Comparison of ENCODE assay signal across 3 cellular contexts in genomic region chr1:182905321-182905720, GRCh38.
TF ChIP-seq lines count a peak whose summit lies in the region.

No MANE protein-coding gene starts in this region.

TF ChIP-seq in HepG2, 621 proteins besides CTCF, POLR2A, EP300 and RAD21:
- TF ChIP-seq SALL1 (CRISPR knock-in tag; IDR thresholded peaks at IDR 0.05) = no peak
- peak; percentile 73 for TF ChIP-seq ATF7 (IDR thresholded peaks at IDR 0.05)
- TF ChIP-seq ATF7 (CRISPR knock-in tag; IDR thresholded peaks at IDR 0.05) = no peak
TF ChIP-seq in HepG2: peak in this region for 1.

TF ChIP-seq in HEK293, 187 proteins besides CTCF, POLR2A, EP300 and RAD21:
- TF ChIP-seq, protein P1, sequence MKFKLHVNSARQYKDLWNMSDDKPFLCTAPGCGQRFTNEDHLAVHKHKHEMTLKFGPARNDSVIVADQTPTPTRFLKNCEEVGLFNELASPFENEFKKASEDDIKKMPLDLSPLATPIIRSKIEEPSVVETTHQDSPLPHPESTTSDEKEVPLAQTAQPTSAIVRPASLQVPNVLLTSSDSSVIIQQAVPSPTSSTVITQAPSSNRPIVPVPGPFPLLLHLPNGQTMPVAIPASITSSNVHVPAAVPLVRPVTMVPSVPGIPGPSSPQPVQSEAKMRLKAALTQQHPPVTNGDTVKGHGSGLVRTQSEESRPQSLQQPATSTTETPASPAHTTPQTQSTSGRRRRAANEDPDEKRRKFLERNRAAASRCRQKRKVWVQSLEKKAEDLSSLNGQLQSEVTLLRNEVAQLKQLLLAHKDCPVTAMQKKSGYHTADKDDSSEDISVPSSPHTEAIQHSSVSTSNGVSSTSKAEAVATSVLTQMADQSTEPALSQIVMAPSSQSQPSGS (tag by site-specific recombination; IDR thresholded peaks at IDR 0.05; ENCODE audit: low read depth) = peak; percentile 58
- no peak for TF ChIP-seq ZNF248 (tag by site-specific recombination; IDR thresholded peaks at IDR 0.05)
- no peak for TF ChIP-seq ZNF521 (tag by site-specific recombination; IDR thresholded peaks at IDR 0.05)

TF ChIP-seq in K562, 482 proteins besides CTCF, POLR2A, EP300 and RAD21:
- TF ChIP-seq, protein P2, sequence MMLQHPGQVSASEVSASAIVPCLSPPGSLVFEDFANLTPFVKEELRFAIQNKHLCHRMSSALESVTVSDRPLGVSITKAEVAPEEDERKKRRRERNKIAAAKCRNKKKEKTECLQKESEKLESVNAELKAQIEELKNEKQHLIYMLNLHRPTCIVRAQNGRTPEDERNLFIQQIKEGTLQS (IDR thresholded peaks at IDR 0.05) = peak; percentile 32
- TF ChIP-seq, protein P2 (CRISPR knock-in tag; conservative IDR thresholded peaks at IDR 0.05) = no peak
- TF ChIP-seq ZNF408 (CRISPR knock-in tag; IDR thresholded peaks at IDR 0.05; ENCODE audit: low read depth) = no peak
